Comparison of ENCODE assay signal across 29 cellular contexts in genomic region chr2:120886534-120886961, GRCh38.
DNase-seq lines count a peak whose midpoint lies in the region; ATAC-seq and TF ChIP-seq lines count a peak whose summit lies in the region.
"Had no signal": no experiment of that assay in that cellular context is flagged by ENCODE, and none has a peak within 500 bp of the region (broad histone marks: within the 10 kb centered on the region; RNA-seq: fewer than 3 reads in every experiment).

No MANE protein-coding gene starts in this region.

- no peaks in the 10 kb centered on the region for H3K36me3 Mint-ChIP-seq in glutamatergic neuron (ENCODE audit: unreplicated experiment)
- H3K36me3 Mint-ChIP-seq: activated naive CD4-positive, alpha-beta T cell treated with anti-CD3 and anti-CD28 coated beads, Interleukin-2, amount 50 U/mL, for 24 hours; CD8-positive, alpha-beta T cell; natural killer cell had no signal

- H3K27ac ChIP-seq in BLaER1 (peak overlapping the region; percentile 43; the same call in 1 of the 2 replicates), osteoblast (ENCODE audit: low read depth, low read length) (no peak overlapping the region)
- H3K27ac ChIP-seq: colonic mucosa, epithelial cell of prostate, HL-60, pancreas, Peyer's patch, right atrium auricular region, testis, VCaP had no signal

- no peak overlapping the region; the same call in 1 of the 2 replicates for H3K9ac ChIP-seq in BLaER1

- H3K27ac Mint-ChIP-seq in glutamatergic neuron (ENCODE audit: unreplicated experiment), result peak overlapping the region; percentile 33
- H3K27ac Mint-ChIP-seq: activated naive CD4-positive, alpha-beta T cell treated with anti-CD3 and anti-CD28 coated beads, Interleukin-2, amount 50 U/mL, for 24 hours; activated T-helper 17 cell treated with anti-CD3 and anti-CD28 coated beads, Interleukin-2, amount 50 U/mL, for 72 hours; CD8-positive, alpha-beta T cell; natural killer cell; stimulated activated naive CD8-positive, alpha-beta T cell treated with anti-CD3 and anti-CD28 coated beads, Interleukin-15, Interleukin-2, amounts not matched to agents 100 ng/mL and 50 ng/mL, for 24 hours had no signal

- TF ChIP-seq CTCF in glutamatergic neuron (IDR thresholded peaks at IDR 0.05; ENCODE audit: partially characterized antibody, unreplicated experiment), result no peak
- TF ChIP-seq CTCF in osteoblast (IDR thresholded peaks at IDR 0.05; ENCODE audit: extremely low read depth, low read depth, low read length), result no peak

- H3K36me3 ChIP-seq in BLaER1 (no peaks in the 10 kb centered on the region), osteoblast (ENCODE audit: insufficient read depth, low read length) (no peaks in the 10 kb centered on the region)
- H3K36me3 ChIP-seq: colonic mucosa, HAP-1, pancreas, Peyer's patch, right atrium auricular region had no signal

- H3K4me2 ChIP-seq in BLaER1 (peak overlapping the region; percentile 59), osteoblast (ENCODE audit: insufficient read depth, low read length) (no peak overlapping the region)

- peaks cover 29% of the 10 kb centered on the region for H3K4me1 Mint-ChIP-seq in glutamatergic neuron (ENCODE audit: low read depth, unreplicated experiment)
- H3K4me1 Mint-ChIP-seq: activated naive CD4-positive, alpha-beta T cell treated with anti-CD3 and anti-CD28 coated beads, Interleukin-2, amount 50 U/mL, for 24 hours; activated T-helper 17 cell treated with anti-CD3 and anti-CD28 coated beads, Interleukin-2, amount 50 U/mL, for 72 hours; natural killer cell had no signal

- H3K79me2 ChIP-seq in osteoblast (ENCODE audit: insufficient read depth, low read length), result peaks cover 86% of the 10 kb centered on the region

- H3K9me3 ChIP-seq in BLaER1, result no peaks in the 10 kb centered on the region
- no peaks in the 10 kb centered on the region for H3K9me3 ChIP-seq in osteoblast (ENCODE audit: low read depth, low read length)
- H3K9me3 ChIP-seq: colonic mucosa, HAP-1, pancreas, Peyer's patch, right atrium auricular region, testis had no signal

- peak; percentile 30 for DNase-seq in NCI-H69 (lab: John Stamatoyannopoulos, UW)
- no peak for DNase-seq in glutamatergic neuron
- peak; percentile 84 for DNase-seq in osteoblast (ENCODE audit: insufficient read length, low spot score, missing footprints)
- DNase-seq in kidney glomerular epithelial cell (lab: John Stamatoyannopoulos, UW), result no peak
- DNase-seq in kidney tubule cell (ENCODE audit: low spot score), result no peak
- DNase-seq: activated CD4-positive, alpha-beta T cell treated with anti-CD3 and anti-CD28 coated beads for 4 hours; amniotic stem cell; CD8-positive, alpha-beta T cell; colonic mucosa; DMS153; effector CD8-positive, alpha-beta T cell; KG1; MM.1S; natural killer cell; Peyer's patch; stimulated activated CD4-positive, alpha-beta T cell treated with anti-CD3 and anti-CD28 coated beads, Interleukin-1b, Interleukin-23, amount 100 ng/mL, for 48 hours; T1000 had no signal

- no peak for ATAC-seq in GM21825 (IDR thresholded peaks at IDR 0.05; ENCODE audit: unreplicated experiment)
- ATAC-seq: activated T-helper 17 cell treated with anti-CD3 and anti-CD28 coated beads, Interleukin-2, amount 50 U/mL, for 72 hours; CD8-positive, alpha-beta T cell; natural killer cell had no signal

- H3K4me3 ChIP-seq in BLaER1 (no peak overlapping the region), osteoblast (ENCODE audit: insufficient read depth, low read length) (no peak overlapping the region)
- H3K4me3 ChIP-seq: colonic mucosa, HAP-1, pancreas, Peyer's patch, right atrium auricular region, testis had no signal

- H4K20me1 ChIP-seq in BLaER1 (no peaks in the 10 kb centered on the region), osteoblast (ENCODE audit: insufficient read depth, low read length) (peaks cover 45% of the 10 kb centered on the region)

- H3K27me3 ChIP-seq in BLaER1 (no peaks in the 10 kb centered on the region), osteoblast (ENCODE audit: insufficient read depth, low read length) (no peaks in the 10 kb centered on the region)
- H3K27me3 ChIP-seq: colonic mucosa, pancreas, Peyer's patch, right atrium auricular region, testis had no signal

- H3K9me3 Mint-ChIP-seq in glutamatergic neuron (ENCODE audit: unreplicated experiment), result peaks cover 12% of the 10 kb centered on the region
- H3K9me3 Mint-ChIP-seq: activated naive CD4-positive, alpha-beta T cell treated with anti-CD3 and anti-CD28 coated beads, Interleukin-2, amount 50 U/mL, for 24 hours; activated T-helper 17 cell treated with anti-CD3 and anti-CD28 coated beads, Interleukin-2, amount 50 U/mL, for 72 hours; CD8-positive, alpha-beta T cell; natural killer cell; stimulated activated naive CD8-positive, alpha-beta T cell treated with anti-CD3 and anti-CD28 coated beads, Interleukin-15, Interleukin-2, amounts not matched to agents 100 ng/mL and 50 ng/mL, for 24 hours had no signal

- no peak overlapping the region for H3K4me3 Mint-ChIP-seq in glutamatergic neuron (ENCODE audit: unreplicated experiment)
- H3K4me3 Mint-ChIP-seq: activated naive CD4-positive, alpha-beta T cell treated with anti-CD3 and anti-CD28 coated beads, Interleukin-2, amount 50 U/mL, for 24 hours; activated T-helper 17 cell treated with anti-CD3 and anti-CD28 coated beads, Interleukin-2, amount 50 U/mL, for 72 hours; CD8-positive, alpha-beta T cell; natural killer cell; stimulated activated naive CD8-positive, alpha-beta T cell treated with anti-CD3 and anti-CD28 coated beads, Interleukin-15, Interleukin-2, amounts not matched to agents 100 ng/mL and 50 ng/mL, for 24 hours had no signal

- H3K4me1 ChIP-seq in BLaER1 (peaks cover 43% of the 10 kb centered on the region), osteoblast (ENCODE audit: insufficient read depth, low read length) (peaks cover 11% of the 10 kb centered on the region)
- H3K4me1 ChIP-seq: colonic mucosa had no signal

- peaks cover 1% of the 10 kb centered on the region for H3K27me3 Mint-ChIP-seq in glutamatergic neuron (ENCODE audit: unreplicated experiment)
- H3K27me3 Mint-ChIP-seq: activated T-helper 17 cell treated with anti-CD3 and anti-CD28 coated beads, Interleukin-2, amount 50 U/mL, for 72 hours had no signal

- H2AFZ ChIP-seq in osteoblast (ENCODE audit: low read length), result no peak overlapping the region

Comparison
In these comparisons a context has a peak if more than half of its experiments do, and no peak if none do; other contexts are left out.
1. DNase-seq: peak in NCI-H69 (single experiment) and osteoblast (single experiment); none in glutamatergic neuron (single experiment), kidney glomerular epithelial cell (single experiment) and kidney tubule cell (single experiment).